In the genomic region with DNA sequence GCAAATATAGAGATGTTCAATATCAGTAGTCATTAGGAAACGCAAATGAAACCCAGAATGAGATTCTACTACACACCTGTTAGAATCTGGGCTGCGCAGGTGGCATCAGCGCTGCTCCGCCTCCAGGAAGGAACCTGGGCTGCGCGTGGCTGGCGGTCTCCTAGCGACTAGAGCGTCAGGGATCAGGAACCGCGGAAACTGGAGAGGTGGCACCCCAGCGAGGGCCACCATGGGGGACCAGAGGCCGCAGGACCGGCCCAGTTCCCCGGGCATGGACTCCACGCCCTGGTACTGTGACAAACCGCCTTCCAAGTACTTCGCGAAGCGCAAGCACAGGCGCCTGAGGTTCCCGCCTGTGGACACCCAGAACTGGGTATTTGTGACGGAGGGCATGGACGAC, we compare ENCODE assay signal across 6 cellular contexts. TPM values are rescaled to one million over a fixed set of nuclear protein-coding genes. Genes with fewer than 3 reads are reported as not detected.
"Had no signal": no experiment of that assay in that cellular context is flagged by ENCODE, and none has a peak within 500 bp of the region (broad histone marks: within the 10 kb centered on the region; RNA-seq: fewer than 3 reads in every experiment).

A gene (plus strand): TSS at position 185 of the 400 bp plus-strand sequence. CDS start 45 bp downstream, at position 230.

RNA-seq across cellular contexts. Expression of the gene that starts here (rescaled TPM):
- total RNA-seq: HepG2, HT-29, HT1080, IMR-90, K562 had no signal
- polyA plus RNA-seq: HepG2, IgD-negative memory B cell, IMR-90, K562 had no signal
